ENCODE assay signal across 31 cellular contexts in genomic region chr7:1142051-1142635, GRCh38. TPM values are rescaled to one million over a fixed set of nuclear protein-coding genes. Genes with fewer than 3 reads are reported as not detected.
A peak's percentile ranks its signal among the peaks of the same experiment; 100 is the strongest.
DNase-seq lines count a peak whose midpoint lies in the region; ATAC-seq and TF ChIP-seq lines count a peak whose summit lies in the region.
"Had no signal": no experiment of that assay in that cellular context is flagged by ENCODE, and none has a peak within 500 bp of the region (broad histone marks: within the 10 kb centered on the region; RNA-seq: fewer than 3 reads in every experiment).

No MANE protein-coding gene starts in this region.

- no peak overlapping the region for H3K4me3 Mint-ChIP-seq in T-helper 2 cell treated with Interferon-gamma antibody and Interleukin-4, amounts not matched to agents 5 μg/mL and 100 μg/mL, for 36 hours
- H3K4me3 Mint-ChIP-seq: activated naive CD8-positive, alpha-beta T cell treated with anti-CD3 and anti-CD28 coated beads for 36 hours; mesothelial cell of epicardium; naive thymus-derived CD4-positive, alpha-beta T cell; stimulated activated naive CD8-positive, alpha-beta T cell treated with anti-CD3 and anti-CD28 coated beads, Interleukin-15, Interleukin-2, amounts not matched to agents 100 ng/mL and 50 ng/mL, for 24 hours had no signal

- no peaks in the 10 kb centered on the region for H4K20me1 ChIP-seq in SK-N-SH (ENCODE audit: insufficient read depth)
- H4K20me1 ChIP-seq: BLaER1 had no signal

- POLR2A ChIA-PET in SK-N-SH (lab: Yijun Ruan, JAX): interaction anchor here (1.4 kb wide), 1 partner anchor 149 kb away, joined by 8 read pairs; no protein-coding TSS in a partner anchor

- no peaks in the 10 kb centered on the region for H3F3A ChIP-seq in SK-N-SH (replicated peaks; ENCODE audit: insufficient read depth)

- H3K9me2 ChIP-seq in SK-N-SH: no peaks in the 10 kb centered on the region

- H2AFZ ChIP-seq in SK-N-SH (ENCODE audit: low read depth): no peak overlapping the region

- H3K36me3 Mint-ChIP-seq in T-helper 2 cell treated with Interferon-gamma antibody and Interleukin-4, amounts not matched to agents 5 μg/mL and 100 μg/mL, for 36 hours (ENCODE audit: low read depth): no peaks in the 10 kb centered on the region
- H3K36me3 Mint-ChIP-seq: activated naive CD8-positive, alpha-beta T cell treated with anti-CD3 and anti-CD28 coated beads for 36 hours; mesothelial cell of epicardium; naive thymus-derived CD4-positive, alpha-beta T cell had no signal

- CTCF ChIA-PET in SK-N-SH (lab: Yijun Ruan, JAX): interaction anchor here (0.5 to 9.7 kb wide), 22 partner anchors 9 to 368 kb away, joined by 3 to 327 read pairs (median 7); partner anchors contain the start of gene GPER1

- H3K79me2 ChIP-seq in SK-N-SH (ENCODE audit: insufficient read depth): peaks cover 6% of the 10 kb centered on the region

- no peak for TF ChIP-seq POLR2A in spleen (IDR thresholded peaks at IDR 0.05)

- peak; percentile 31; the same call in 1 of the 2 replicates for TF ChIP-seq RAD21 in SK-N-SH (IDR thresholded peaks at IDR 0.05; ENCODE audit: low read length)

- H3K27me3 ChIP-seq in SK-N-SH (ENCODE audit: insufficient read depth) (no peaks in the 10 kb centered on the region), spleen (replicated peaks in 1 of 7) (no peaks in the 10 kb centered on the region), MG63 (no peaks in the 10 kb centered on the region)
- H3K27me3 ChIP-seq: BLaER1, cardiac muscle cell, heart left ventricle, vagina had no signal

- H3K9me3 ChIP-seq in SK-N-SH (no peaks in the 10 kb centered on the region), spleen (no peaks in the 10 kb centered on the region), MG63 (no peaks in the 10 kb centered on the region)
- H3K9me3 ChIP-seq: BLaER1, heart left ventricle, thoracic aorta, vagina had no signal

- 47% methylated on average over 14 of the region's 14 CpGs for WGBS in SK-N-SH (ENCODE audit: low lambda C conversion rate)
- WGBS in spleen, 5 donors: 83 to 87% (median 85%) methylated on average over 14 of the region's 14 CpGs

- H3K9ac ChIP-seq in SK-N-SH: no peak overlapping the region
- H3K9ac ChIP-seq: BLaER1 had no signal

- H3K27ac Mint-ChIP-seq in T-helper 2 cell treated with Interferon-gamma antibody and Interleukin-4, amounts not matched to agents 5 μg/mL and 100 μg/mL, for 36 hours: no peak overlapping the region
- H3K27ac Mint-ChIP-seq: activated naive CD8-positive, alpha-beta T cell treated with anti-CD3 and anti-CD28 coated beads for 36 hours; mesothelial cell of epicardium; naive thymus-derived CD4-positive, alpha-beta T cell; stimulated activated naive CD8-positive, alpha-beta T cell treated with anti-CD3 and anti-CD28 coated beads, Interleukin-15, Interleukin-2, amounts not matched to agents 100 ng/mL and 50 ng/mL, for 24 hours had no signal

- H3K36me3 ChIP-seq in SK-N-SH (replicated peaks in 1 of 2; ENCODE audit: control insufficient read depth in 1 of 2, insufficient read depth in 2 of 2, low read length in 1 of 2) (no peaks in the 10 kb centered on the region), spleen (no peaks in the 10 kb centered on the region), MG63 (no peaks in the 10 kb centered on the region)
- H3K36me3 ChIP-seq: BLaER1, cardiac muscle cell, heart left ventricle, thoracic aorta, vagina had no signal

- H3K4me2 ChIP-seq in SK-N-SH: no peak overlapping the region
- H3K4me2 ChIP-seq: BLaER1 had no signal

- H3K4me1 ChIP-seq in SK-N-SH (ENCODE audit: control insufficient read depth in 1 of 2, insufficient read depth in 2 of 2, low read depth in 1 of 2, low read length in 1 of 2) (peaks cover 0 to 25% of the 10 kb centered on the region in 2 experiments; a peak in 2 of 4 replicates), spleen (peaks cover 10 to 41% (median 20%) of the 10 kb centered on the region in 6 donors)

- peak in 1 of 2 experiments; percentile 62; a peak in 1 of 4 replicates for TF ChIP-seq EP300 in SK-N-SH (IDR thresholded peaks at IDR 0.05; ENCODE audit: borderline replicate concordance in 1 of 2, low read depth in 1 of 2, low read length in 1 of 2)

- TF ChIP-seq CTCF in AG10803 (conservative IDR thresholded peaks at IDR 0.05; ENCODE audit: low read length): no peak
- no peak for TF ChIP-seq CTCF in SK-N-SH (IDR thresholded peaks at IDR 0.05)
- no peak for TF ChIP-seq CTCF in spleen (IDR thresholded peaks at IDR 0.05 in 8 of 11, conservative IDR thresholded peaks at IDR 0.05 in 3 of 11)

- DNase-seq in AG10803 (ENCODE audit: low read depth): peak; percentile 49
- peak; percentile 73 for DNase-seq in SK-N-SH
- DNase-seq in fibroblast of the conjunctiva (ENCODE audit: low read depth): peak; percentile 38
- peak; percentile 52 for DNase-seq in spleen
- no peak for DNase-seq in MG63
- DNase-seq in middle frontal gyrus (ENCODE audit: extremely low spot score, low spot score): no peak
- DNase-seq in T-helper 2 cell treated with Interferon-gamma antibody and Interleukin-4, amounts not matched to agents 5 μg/mL and 100 μg/mL, for 36 hours (ENCODE audit: low spot score): no peak
- DNase-seq: ACHN; activated CD4-positive, alpha-beta T cell treated with anti-CD3 and anti-CD28 coated beads for 4 hours; activated CD8-positive, alpha-beta memory T cell treated with anti-CD3 and anti-CD28 coated beads for 24 hours; activated gamma-delta T cell; activated naive CD8-positive, alpha-beta T cell treated with anti-CD3 and anti-CD28 coated beads for 36 hours; activated T-cell treated with anti-CD3 and anti-CD28 coated beads, Interleukin-2, amount 50 U/mL, for 1 hour; effector CD8-positive, alpha-beta T cell; Karpas-422; naive thymus-derived CD4-positive, alpha-beta T cell; NCI-H1436 treated with DMSO at 0.1 percent for 48 hours; Right ventricle myocardium superior; T-helper 9 cell had no signal

- H3K4me1 Mint-ChIP-seq in T-helper 2 cell treated with Interferon-gamma antibody and Interleukin-4, amounts not matched to agents 5 μg/mL and 100 μg/mL, for 36 hours (ENCODE audit: low read depth): peaks cover 2% of the 10 kb centered on the region

- ATAC-seq in GM18861 (IDR thresholded peaks at IDR 0.05; ENCODE audit: unreplicated experiment): no peak
- ATAC-seq: HCT116; heart left ventricle; naive thymus-derived CD4-positive, alpha-beta T cell; Panc1 had no signal

- H3K27me3 Mint-ChIP-seq in T-helper 2 cell treated with Interferon-gamma antibody and Interleukin-4, amounts not matched to agents 5 μg/mL and 100 μg/mL, for 36 hours (ENCODE audit: low read depth): no peaks in the 10 kb centered on the region
- H3K27me3 Mint-ChIP-seq: activated naive CD8-positive, alpha-beta T cell treated with anti-CD3 and anti-CD28 coated beads for 36 hours; naive thymus-derived CD4-positive, alpha-beta T cell; stimulated activated naive CD8-positive, alpha-beta T cell treated with anti-CD3 and anti-CD28 coated beads, Interleukin-15, Interleukin-2, amounts not matched to agents 100 ng/mL and 50 ng/mL, for 24 hours had no signal

- H3K9me3 Mint-ChIP-seq in T-helper 2 cell treated with Interferon-gamma antibody and Interleukin-4, amounts not matched to agents 5 μg/mL and 100 μg/mL, for 36 hours: no peaks in the 10 kb centered on the region
- H3K9me3 Mint-ChIP-seq: activated naive CD8-positive, alpha-beta T cell treated with anti-CD3 and anti-CD28 coated beads for 36 hours; mesothelial cell of epicardium; naive thymus-derived CD4-positive, alpha-beta T cell; stimulated activated naive CD8-positive, alpha-beta T cell treated with anti-CD3 and anti-CD28 coated beads, Interleukin-15, Interleukin-2, amounts not matched to agents 100 ng/mL and 50 ng/mL, for 24 hours had no signal

- intact Hi-C loops in spleen (cut with DNase I; ENCODE audit: low total_unique reads): no loop called here

- H3K27ac ChIP-seq in SK-N-SH (ENCODE audit: low read depth in 2 of 2, low read length in 1 of 2) (peak overlapping the region in 1 of 2 experiments; percentile 75; a peak in 2 of 4 replicates), spleen (no peak overlapping the region)
- H3K27ac ChIP-seq: BLaER1, cardiac muscle cell, coronary artery, heart left ventricle, thoracic aorta, vagina, VCaP had no signal

- H3K4me3 ChIP-seq in AG10803 (ENCODE audit: low read length): no peak overlapping the region; the same call in 1 of the 2 replicates
- no peak overlapping the region; a peak in 1 of 4 replicates for H3K4me3 ChIP-seq in SK-N-SH (ENCODE audit: low read depth in 2 of 2, low read length in 1 of 2)
- no peak overlapping the region for H3K4me3 ChIP-seq in spleen
- H3K4me3 ChIP-seq in MG63: no peak overlapping the region
- H3K4me3 ChIP-seq: BLaER1, cardiac muscle cell, coronary artery, heart left ventricle, thoracic aorta, vagina had no signal

TF ChIP-seq in SK-N-SH, 30 proteins besides CTCF, POLR2A, EP300 and RAD21:
- TF ChIP-seq MXI1 (IDR thresholded peaks at IDR 0.05; ENCODE audit: low read depth, low read length): peak; percentile 55; the same call in 1 of the 2 replicates
- TF ChIP-seq CHD2 (IDR thresholded peaks at IDR 0.05; ENCODE audit: low read length, partially characterized antibody): peak; percentile 55
- 0 out of 2 replicates have a peak, but pooled peaks have one; percentile 8 for TF ChIP-seq SMC3 (IDR thresholded peaks at IDR 0.05; ENCODE audit: low read depth, low read length)
- TF ChIP-seq RCOR1 (IDR thresholded peaks at IDR 0.05; ENCODE audit: low read length): peak; percentile 58
- peak; percentile 51; the same call in 1 of the 2 replicates for TF ChIP-seq RFX5 (IDR thresholded peaks at IDR 0.05; ENCODE audit: low read length)
- no peak for TF ChIP-seq ELF1 (IDR thresholded peaks at IDR 0.05)
- TF ChIP-seq SIN3A (IDR thresholded peaks at IDR 0.05; ENCODE audit: borderline replicate concordance, low read depth, low read length): no peak
- TF ChIP-seq GATA2 (CRISPR knock-in tag; IDR thresholded peaks at IDR 0.05): peak; percentile 88
- no peak for TF ChIP-seq TCF12 (IDR thresholded peaks at IDR 0.05)

RNA-seq across cellular contexts. Expression of gene ZFAND2A, which starts 17.9 kb away (rescaled TPM):
- polyA plus RNA-seq in SK-N-SH (2012; rRNA removed): 38.9 and 48.5 TPM in 2 replicates
- 35.7 and 38.9 TPM in 2 replicates for polyA plus RNA-seq in SK-N-SH (2012; cell fraction: cytosol; rRNA removed)
- polyA plus RNA-seq in SK-N-SH (2012; cell fraction: nucleus; rRNA removed): 53.1 and 58.2 TPM in 2 replicates
- 10 to 100 TPM; 18.3 to 40.3 (median 22.9) TPM for total RNA-seq in spleen
- 10 to 100 TPM; 31.4 to 41.7 (median 32.7) TPM for polyA plus RNA-seq in spleen
- total RNA-seq in MG63 (2014; rRNA removed; shearing (Covaris generic); ENCODE audit: low replicate concordance): 49.9 and 71.8 TPM in 2 replicates

RNA-seq across cellular contexts. Expression of gene GPER1, which starts 54.2 kb away (rescaled TPM):
- 4.0 and 6.4 TPM in 2 replicates for polyA plus RNA-seq in SK-N-SH (2012; rRNA removed)
- 2.2 and 4.1 TPM in 2 replicates for polyA plus RNA-seq in SK-N-SH (2012; cell fraction: cytosol; rRNA removed)
- 4.3 and 5.5 TPM in 2 replicates for polyA plus RNA-seq in SK-N-SH (2012; cell fraction: nucleus; rRNA removed)
- total RNA-seq in spleen: 10 to 100 TPM in 1 of 7 donors, 1 to 10 TPM in 6; 3.0 to 14.2 (median 6.1) TPM
- 1 to 10 TPM; 3.7 to 6.4 (median 3.9) TPM for polyA plus RNA-seq in spleen
- 2.2 and 2.8 TPM in 2 replicates for total RNA-seq in MG63 (2014; rRNA removed; shearing (Covaris generic); ENCODE audit: low replicate concordance)

Comparison
In these comparisons a context has a peak if more than half of its experiments do, and no peak if none do; other contexts are left out.
1. DNase-seq: peak in AG10803 (single experiment), SK-N-SH (single experiment), fibroblast of the conjunctiva (single experiment) and spleen (single experiment); none in MG63 (single experiment), middle frontal gyrus (single experiment) and T-helper 2 cell treated with Interferon-gamma antibody and Interleukin-4, amounts not matched to agents 5 μg/mL and 100 μg/mL, for 36 hours (single experiment).